In the genomic region with DNA sequence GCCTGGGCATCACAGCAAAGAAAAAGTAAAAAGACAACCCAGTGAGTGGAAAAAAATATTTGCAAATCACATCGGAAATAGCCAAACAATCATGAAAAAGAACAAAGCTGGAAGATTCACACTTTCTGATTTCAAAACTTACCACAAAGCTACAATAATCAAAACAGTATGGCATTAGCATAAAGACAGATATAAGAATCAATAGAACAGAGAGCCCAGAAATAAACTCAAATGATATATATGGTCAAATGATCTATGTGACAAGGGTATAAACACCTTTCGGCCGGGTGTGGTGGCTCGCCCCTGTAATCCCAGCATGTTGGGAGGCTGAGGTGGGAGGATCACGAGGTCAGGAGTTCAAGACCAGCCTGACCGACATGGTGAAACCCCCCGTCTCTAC, we compare ENCODE assay signal across 2 cellular contexts.
TF ChIP-seq lines count a peak whose summit lies in the region.

No MANE protein-coding gene starts in this region.

TF ChIP-seq in HEK293, 187 proteins besides CTCF, POLR2A, EP300 and RAD21:
- TF ChIP-seq SETDB1 (IDR thresholded peaks at IDR 0.05; ENCODE audit: insufficient read length, low read length), result peak; percentile 47
- TF ChIP-seq ZFP37 (tag by site-specific recombination; IDR thresholded peaks at IDR 0.05), result no peak
- TF ChIP-seq KLF8 (tag by site-specific recombination; IDR thresholded peaks at IDR 0.05), result 0 out of 2 replicates have a peak, but pooled peaks have one; percentile 18
- TF ChIP-seq, protein P1, sequence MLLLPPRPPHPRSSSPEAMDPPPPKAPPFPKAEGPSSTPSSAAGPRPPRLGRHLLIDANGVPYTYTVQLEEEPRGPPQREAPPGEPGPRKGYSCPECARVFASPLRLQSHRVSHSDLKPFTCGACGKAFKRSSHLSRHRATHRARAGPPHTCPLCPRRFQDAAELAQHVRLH (tag by site-specific recombination; IDR thresholded peaks at IDR 0.05), result peak; percentile 84
- TF ChIP-seq, protein P2, sequence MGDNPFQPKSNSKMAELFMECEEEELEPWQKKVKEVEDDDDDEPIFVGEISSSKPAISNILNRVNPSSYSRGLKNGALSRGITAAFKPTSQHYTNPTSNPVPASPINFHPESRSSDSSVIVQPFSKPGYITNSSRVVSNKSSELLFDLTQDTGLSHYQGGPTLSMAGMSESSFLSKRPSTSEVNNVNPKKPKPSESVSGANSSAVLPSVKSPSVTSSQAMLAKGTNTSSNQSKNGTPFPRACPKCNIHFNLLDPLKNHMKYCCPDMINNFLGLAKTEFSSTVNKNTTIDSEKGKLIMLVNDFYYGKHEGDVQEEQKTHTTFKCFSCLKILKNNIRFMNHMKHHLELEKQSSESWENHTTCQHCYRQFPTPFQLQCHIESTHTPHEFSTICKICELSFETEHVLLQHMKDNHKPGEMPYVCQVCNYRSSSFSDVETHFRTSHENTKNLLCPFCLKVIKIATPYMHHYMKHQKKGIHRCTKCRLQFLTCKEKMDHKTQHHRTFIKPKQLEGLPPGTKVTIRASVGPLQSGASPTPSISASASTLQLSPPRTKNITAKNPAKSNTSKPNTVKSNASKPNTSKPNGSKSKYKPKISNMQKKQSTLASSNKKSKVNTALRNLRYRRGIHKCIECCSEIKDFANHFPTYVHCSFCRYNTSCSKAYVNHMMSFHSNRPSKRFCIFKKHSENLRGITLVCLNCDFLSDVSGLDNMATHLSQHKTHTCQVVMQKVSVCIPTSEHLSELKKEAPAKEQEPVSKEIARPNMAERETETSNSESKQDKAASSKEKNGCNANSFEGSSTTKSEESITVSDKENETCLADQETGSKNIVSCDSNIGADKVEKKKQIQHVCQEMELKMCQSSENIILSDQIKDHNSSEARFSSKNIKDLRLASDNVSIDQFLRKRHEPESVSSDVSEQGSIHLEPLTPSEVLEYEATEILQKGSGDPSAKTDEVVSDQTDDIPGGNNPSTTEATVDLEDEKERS (tag by site-specific recombination; IDR thresholded peaks at IDR 0.05), result peak; percentile 79; the same call in 1 of the 2 replicates

TF ChIP-seq in K562, 482 proteins besides CTCF, POLR2A, EP300 and RAD21:
- TF ChIP-seq, protein P3, sequence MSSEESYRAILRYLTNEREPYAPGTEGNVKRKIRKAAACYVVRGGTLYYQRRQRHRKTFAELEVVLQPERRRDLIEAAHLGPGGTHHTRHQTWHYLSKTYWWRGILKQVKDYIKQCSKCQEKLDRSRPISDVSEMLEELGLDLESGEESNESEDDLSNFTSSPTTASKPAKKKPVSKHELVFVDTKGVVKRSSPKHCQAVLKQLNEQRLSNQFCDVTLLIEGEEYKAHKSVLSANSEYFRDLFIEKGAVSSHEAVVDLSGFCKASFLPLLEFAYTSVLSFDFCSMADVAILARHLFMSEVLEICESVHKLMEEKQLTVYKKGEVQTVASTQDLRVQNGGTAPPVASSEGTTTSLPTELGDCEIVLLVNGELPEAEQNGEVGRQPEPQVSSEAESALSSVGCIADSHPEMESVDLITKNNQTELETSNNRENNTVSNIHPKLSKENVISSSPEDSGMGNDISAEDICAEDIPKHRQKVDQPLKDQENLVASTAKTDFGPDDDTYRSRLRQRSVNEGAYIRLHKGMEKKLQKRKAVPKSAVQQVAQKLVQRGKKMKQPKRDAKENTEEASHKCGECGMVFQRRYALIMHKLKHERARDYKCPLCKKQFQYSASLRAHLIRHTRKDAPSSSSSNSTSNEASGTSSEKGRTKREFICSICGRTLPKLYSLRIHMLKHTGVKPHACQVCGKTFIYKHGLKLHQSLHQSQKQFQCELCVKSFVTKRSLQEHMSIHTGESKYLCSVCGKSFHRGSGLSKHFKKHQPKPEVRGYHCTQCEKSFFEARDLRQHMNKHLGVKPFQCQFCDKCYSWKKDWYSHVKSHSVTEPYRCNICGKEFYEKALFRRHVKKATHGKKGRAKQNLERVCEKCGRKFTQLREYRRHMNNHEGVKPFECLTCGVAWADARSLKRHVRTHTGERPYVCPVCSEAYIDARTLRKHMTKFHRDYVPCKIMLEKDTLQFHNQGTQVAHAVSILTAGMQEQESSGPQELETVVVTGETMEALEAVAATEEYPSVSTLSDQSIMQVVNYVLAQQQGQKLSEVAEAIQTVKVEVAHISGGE (CRISPR knock-in tag; IDR thresholded peaks at IDR 0.05), result no peak
- no peak for TF ChIP-seq SIN3B (IDR thresholded peaks at IDR 0.05; ENCODE audit: low read depth)
- TF ChIP-seq KDM1A (IDR thresholded peaks at IDR 0.05), result 0 out of 4 replicates have a peak, but pooled peaks have one; percentile 39 to 40
- TF ChIP-seq, protein P4, sequence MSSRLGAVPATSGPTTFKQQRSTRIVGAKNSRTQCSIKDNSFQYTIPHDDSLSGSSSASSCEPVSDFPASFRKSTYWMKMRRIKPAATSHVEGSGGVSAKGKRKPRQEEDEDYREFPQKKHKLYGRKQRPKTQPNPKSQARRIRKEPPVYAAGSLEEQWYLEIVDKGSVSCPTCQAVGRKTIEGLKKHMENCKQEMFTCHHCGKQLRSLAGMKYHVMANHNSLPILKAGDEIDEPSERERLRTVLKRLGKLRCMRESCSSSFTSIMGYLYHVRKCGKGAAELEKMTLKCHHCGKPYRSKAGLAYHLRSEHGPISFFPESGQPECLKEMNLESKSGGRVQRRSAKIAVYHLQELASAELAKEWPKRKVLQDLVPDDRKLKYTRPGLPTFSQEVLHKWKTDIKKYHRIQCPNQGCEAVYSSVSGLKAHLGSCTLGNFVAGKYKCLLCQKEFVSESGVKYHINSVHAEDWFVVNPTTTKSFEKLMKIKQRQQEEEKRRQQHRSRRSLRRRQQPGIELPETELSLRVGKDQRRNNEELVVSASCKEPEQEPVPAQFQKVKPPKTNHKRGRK (tag; IDR thresholded peaks at IDR 0.05), result no peak
- TF ChIP-seq POU5F1 (IDR thresholded peaks at IDR 0.05; ENCODE audit: borderline replicate concordance, low read depth, low read length, partially characterized antibody), result no peak
- peak; percentile 46 for TF ChIP-seq RBM25 (IDR thresholded peaks at IDR 0.05; ENCODE audit: low read depth, low read length, severe bottlenecking)
- TF ChIP-seq LARP7 (IDR thresholded peaks at IDR 0.05), result no peak
- peak; percentile 39; the same call in 1 of the 2 replicates for TF ChIP-seq ADNP (tag; IDR thresholded peaks at IDR 0.05)
- peak; percentile 58; the same call in 1 of the 2 replicates for TF ChIP-seq BCOR (IDR thresholded peaks at IDR 0.05)
- TF ChIP-seq TRIM28 (IDR thresholded peaks at IDR 0.05), result 0 out of 2 replicates have a peak, but pooled peaks have one; percentile 55
TF ChIP-seq in K562: peak in this region for 5.
